Comparison of ENCODE assay signal across 27 cellular contexts in the genomic region with DNA sequence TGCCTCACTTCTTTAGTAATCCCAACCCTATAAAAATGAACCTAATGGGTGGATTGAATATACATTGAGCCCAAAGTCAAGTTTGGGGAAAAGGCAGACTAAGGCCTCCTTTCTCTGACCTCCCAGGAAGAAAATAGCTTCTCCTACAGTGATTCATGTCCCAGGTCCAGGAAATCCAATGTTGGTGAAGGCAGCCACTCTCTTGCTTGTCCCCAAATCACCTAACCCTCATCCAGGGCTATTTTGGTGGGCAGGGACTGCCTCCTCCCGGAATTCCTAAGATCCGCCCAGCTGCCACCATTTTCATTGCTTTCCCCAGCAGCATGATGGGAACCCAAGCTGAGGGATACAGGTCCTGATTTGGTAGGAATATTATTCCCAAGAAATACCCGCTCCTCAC. TPM values are rescaled to one million over a fixed set of nuclear protein-coding genes. Genes with fewer than 3 reads are reported as not detected.
"Had no signal": no experiment of that assay in that cellular context is flagged by ENCODE, and none has a peak within 500 bp of the region (broad histone marks: within the 10 kb centered on the region; RNA-seq: fewer than 3 reads in every experiment).

No MANE protein-coding gene starts in this region.

- ATAC-seq: Panc1, Right ventricle myocardium inferior, SK-N-SH treated with all-trans-retinoic acid at 6 μM for 48 hours had no signal

- H3K9me3 ChIP-seq: MG63, SJCRH30 had no signal

- DNase-seq: Kasumi-1, KG1, MG63, NCI-H1048, NCI-H1417 treated with DMSO at 0.1 percent for 48 hours, NCI-H1436 treated with DMSO at 0.1 percent for 48 hours, NCI-H1694 treated with DMSO at 0.1 percent for 48 hours, NCI-H187 treated with DMSO at 0.1 percent for 48 hours, NCI-H2227 treated with DMSO at 0.1 percent for 48 hours, NCI-H345, NCI-H446, NCI-H524 treated with DMSO at 0.1 percent for 48 hours, NCI-H526 treated with DMSO at 0.1 percent for 48 hours, NCI-H774, PC-9, SIG-M5, SJCRH30 had no signal

- H3K4me2 ChIP-seq: PC-9 had no signal

- H3K27me3 ChIP-seq: MG63, SJCRH30 had no signal

- H2AFZ ChIP-seq: PC-9 had no signal

- H3K4me3 ChIP-seq: MG63, PC-9, SJCRH30, SK-N-MC had no signal

- H3K27ac ChIP-seq: PC-9, RWPE1, SJCRH30, SK-N-MC had no signal

- H3K36me3 ChIP-seq: MG63 had no signal

RNA-seq across cellular contexts. Expression of gene MYOG, which starts 8.4 kb away (rescaled TPM):
- total RNA-seq: M059J, NCI-H460, OCI-LY7, PC-9, Right ventricle myocardium inferior, RPMI7951, SK-MEL-5 had no signal

RNA-seq across cellular contexts. Expression of gene ADORA1, which starts 50.2 kb away (rescaled TPM):
- total RNA-seq: OCI-LY7 had no signal
